Comparison of ENCODE assay signal across 12 cellular contexts in genomic region chr16:2768403-2769089, GRCh38. TPM values are rescaled to one million over a fixed set of nuclear protein-coding genes. Genes with fewer than 3 reads are reported as not detected.
DNase-seq lines count a peak whose midpoint lies in the region; ATAC-seq and TF ChIP-seq lines count a peak whose summit lies in the region.
"Had no signal": no experiment of that assay in that cellular context is flagged by ENCODE, and none has a peak within 500 bp of the region (broad histone marks: within the 10 kb centered on the region; RNA-seq: fewer than 3 reads in every experiment).

No MANE protein-coding gene starts in this region.

- intact Hi-C loops in CD8-positive, alpha-beta T cell (cut with DNase I, micrococcal nuclease): loop anchor here in 1 of 2 experiments (2.0 kb wide), 1 partner anchor 14 kb away; no protein-coding TSS in a partner anchor
- intact Hi-C loops in adrenal gland (cut with DNase I): no loop called here

- H3K4me3 ChIP-seq in CD8-positive, alpha-beta T cell (ENCODE audit: low read depth, low read length): no peak overlapping the region
- no peak overlapping the region for H3K4me3 ChIP-seq in adrenal gland
- H3K4me3 ChIP-seq in mesodermal cell (ENCODE audit: extremely low read depth, insufficient read depth, low read length, poor library complexity, severe bottlenecking): no peak overlapping the region
- H3K4me3 ChIP-seq: neural progenitor cell had no signal

- no peak for ATAC-seq in CD8-positive, alpha-beta T cell

- H3K36me3 ChIP-seq in CD8-positive, alpha-beta T cell (ENCODE audit: insufficient read depth, low read length): peaks cover 89% of the 10 kb centered on the region
- peaks cover 0 to 96% of the 10 kb centered on the region in 2 donors for H3K36me3 ChIP-seq in adrenal gland (replicated peaks in 1 of 2)
- peaks cover 98% of the 10 kb centered on the region for H3K36me3 ChIP-seq in mesodermal cell (ENCODE audit: control insufficient read depth, insufficient read depth, low read length)

- peaks cover 21% of the 10 kb centered on the region for H3K4me1 Mint-ChIP-seq in CD8-positive, alpha-beta T cell (ENCODE audit: low read depth)

- no peaks in the 10 kb centered on the region for H3K9me3 Mint-ChIP-seq in CD8-positive, alpha-beta T cell

- no peaks in the 10 kb centered on the region for H3K9me3 ChIP-seq in CD8-positive, alpha-beta T cell (ENCODE audit: low read length)
- H3K9me3 ChIP-seq in adrenal gland (replicated peaks in 1 of 3) (no peaks in the 10 kb centered on the region), mesodermal cell (ENCODE audit: control insufficient read depth, low read length) (no peaks in the 10 kb centered on the region)

- no peak for TF ChIP-seq CTCF in CD8-positive, alpha-beta T cell (IDR thresholded peaks at IDR 0.05)
- TF ChIP-seq CTCF in adrenal gland (IDR thresholded peaks at IDR 0.05): no peak

- TF ChIP-seq POLR2A in adrenal gland (IDR thresholded peaks at IDR 0.05): no peak

- H3K27me3 ChIP-seq in CD8-positive, alpha-beta T cell (ENCODE audit: insufficient read depth, low read length): no peaks in the 10 kb centered on the region
- H3K27me3 ChIP-seq in adrenal gland: no peaks in the 10 kb centered on the region
- H3K27me3 ChIP-seq: neural progenitor cell had no signal

- WGBS in adrenal gland, 4 donors: 58 to 61% (median 60%) methylated on average over 13 to 17 of the region's 17 CpGs
- 94 to 97% methylated on average over 12 to 14 of the region's 17 CpGs for WGBS in mesodermal cell (ENCODE audit: insufficient coverage in 2 of 2), 2 experiments

- CTCF ChIA-PET in CD8-positive, alpha-beta T cell (lab: Charles Lee): interaction anchor here (1.4 to 1.5 kb wide), 2 partner anchors 11 to 15 kb away, joined by 3 read pairs; no protein-coding TSS in a partner anchor

- no peak overlapping the region for H3K27ac ChIP-seq in CD8-positive, alpha-beta T cell (ENCODE audit: low read depth, low read length)
- H3K27ac ChIP-seq in adrenal gland (peak overlapping the region in 4 of 5 donors; percentile 16 to 85 (median 54)), mesodermal cell (ENCODE audit: low read depth, low read length, severe bottlenecking) (peak overlapping the region; percentile 16)
- H3K27ac ChIP-seq: neural progenitor cell had no signal

- peak overlapping the region; percentile 41 for H3K27ac Mint-ChIP-seq in CD8-positive, alpha-beta T cell
- H3K27ac Mint-ChIP-seq: neural progenitor cell had no signal

- no peak overlapping the region for H3K4me3 Mint-ChIP-seq in CD8-positive, alpha-beta T cell
- H3K4me3 Mint-ChIP-seq: neural progenitor cell had no signal

- H3K4me1 ChIP-seq in CD8-positive, alpha-beta T cell (ENCODE audit: insufficient read depth, low read length): no peaks in the 10 kb centered on the region
- peaks cover 16 to 18% of the 10 kb centered on the region in 2 donors for H3K4me1 ChIP-seq in adrenal gland (replicated peaks in 1 of 2)
- H3K4me1 ChIP-seq in mesodermal cell (ENCODE audit: control insufficient read depth, insufficient read depth, low read length, poor library complexity, severe bottlenecking): peaks cover 3% of the 10 kb centered on the region
- H3K4me1 ChIP-seq: neural progenitor cell had no signal

- POLR2A ChIA-PET in CD8-positive, alpha-beta T cell (lab: Charles Lee): interaction anchor here (1.2 kb wide), 2 partner anchors 9 to 11 kb away, joined by 3 to 4 read pairs; no protein-coding TSS in a partner anchor

- DNase-seq in CD8-positive, alpha-beta T cell: no peak
- DNase-seq in adrenal gland: peak in 4 of 7 donors; percentile 31 to 57 (median 48)
- DNase-seq in T-helper 1 cell: no peak
- DNase-seq in retina: no peak
- DNase-seq in NCI-H2029 treated with DMSO at 0.1 percent for 48 hours (lab: John Stamatoyannopoulos, UW): no peak
- DNase-seq: GDM1, IMR-90, NCI-H2107 had no signal

- no peaks in the 10 kb centered on the region for H3K27me3 Mint-ChIP-seq in CD8-positive, alpha-beta T cell (ENCODE audit: low read depth)

- H3K36me3 Mint-ChIP-seq in CD8-positive, alpha-beta T cell: peaks cover 97% of the 10 kb centered on the region

RNA-seq across cellular contexts. Expression of gene ELOB, which starts 8.5 kb away (rescaled TPM):
- total RNA-seq in CD8-positive, alpha-beta T cell: 10 to 100 TPM; 70.3 to 71.5 TPM
- 100 to 1,000 TPM in 7 of 8 donors, 10 to 100 TPM in 1; 98.2 to 730 (median 295) TPM for total RNA-seq in adrenal gland
- polyA plus RNA-seq in adrenal gland: 1,000 to 10,000 TPM in 1 of 3 donors, 100 to 1,000 TPM in 1, 10 to 100 TPM in 1; 72.7 to 1,030 (median 891) TPM
- 251 TPM for polyA plus RNA-seq in mesodermal cell (2013, experiment 1 of 2)
- polyA plus RNA-seq in mesodermal cell (2013, experiment 2 of 2): 206 TPM

RNA-seq across cellular contexts. Expression of gene SRRM2, which starts 16.1 kb away (rescaled TPM):
- total RNA-seq in CD8-positive, alpha-beta T cell: 1,000 to 10,000 TPM; 1,249 to 1,283 TPM
- total RNA-seq in adrenal gland: 100 to 1,000 TPM; 164 to 848 (median 328) TPM
- 1,000 to 10,000 TPM in 1 of 3 donors, 100 to 1,000 TPM in 2; 289 to 3,120 (median 744) TPM for polyA plus RNA-seq in adrenal gland
- 378 TPM for polyA plus RNA-seq in mesodermal cell (2013, experiment 1 of 2)
- 310 TPM for polyA plus RNA-seq in mesodermal cell (2013, experiment 2 of 2)

RNA-seq across cellular contexts. Expression of gene PRSS33, which starts 18.8 kb away (rescaled TPM):
- not detected for total RNA-seq in CD8-positive, alpha-beta T cell
- total RNA-seq in adrenal gland: not detected
- not detected for polyA plus RNA-seq in adrenal gland
- not detected for polyA plus RNA-seq in mesodermal cell (2013, experiment 1 of 2)
- not detected for polyA plus RNA-seq in mesodermal cell (2013, experiment 2 of 2)
- total RNA-seq: IMR-90, OCI-LY7 had no signal
- polyA plus RNA-seq: BJ, IMR-90 had no signal

RNA-seq across cellular contexts. Expression of gene PRSS41, which starts 29.7 kb away (rescaled TPM):
- total RNA-seq in CD8-positive, alpha-beta T cell: not detected
- not detected for total RNA-seq in adrenal gland
- polyA plus RNA-seq in adrenal gland: not detected
- not detected for polyA plus RNA-seq in mesodermal cell (2013, experiment 1 of 2)
- not detected for polyA plus RNA-seq in mesodermal cell (2013, experiment 2 of 2)
- total RNA-seq: IMR-90, OCI-LY7 had no signal
- polyA plus RNA-seq: BJ, IMR-90 had no signal

RNA-seq across cellular contexts. Expression of gene PRSS21, which starts 48.5 kb away (rescaled TPM):
- 1 to 10 TPM; 1.4 to 2.5 TPM for total RNA-seq in CD8-positive, alpha-beta T cell
- total RNA-seq in adrenal gland: under 1 TPM in 3 of 8 donors, not detected in 5; 0.72 to 0.88 (median 0.83) TPM
- 1 to 10 TPM in 1 of 3 donors, under 1 TPM in 2; 0.20 to 2.6 (median 0.98) TPM for polyA plus RNA-seq in adrenal gland
- polyA plus RNA-seq in mesodermal cell (2013, experiment 1 of 2): not detected
- polyA plus RNA-seq in mesodermal cell (2013, experiment 2 of 2): not detected
- total RNA-seq: IMR-90 had no signal

Comparison
In these comparisons a context has a peak if more than half of its experiments do, and no peak if none do; other contexts are left out.
1. DNase-seq: peak in adrenal gland (4 of 7); none in CD8-positive, alpha-beta T cell (0 of 7), T-helper 1 cell (0 of 5), retina (single experiment) and NCI-H2029 treated with DMSO at 0.1 percent for 48 hours (single experiment).